In the genomic region with DNA sequence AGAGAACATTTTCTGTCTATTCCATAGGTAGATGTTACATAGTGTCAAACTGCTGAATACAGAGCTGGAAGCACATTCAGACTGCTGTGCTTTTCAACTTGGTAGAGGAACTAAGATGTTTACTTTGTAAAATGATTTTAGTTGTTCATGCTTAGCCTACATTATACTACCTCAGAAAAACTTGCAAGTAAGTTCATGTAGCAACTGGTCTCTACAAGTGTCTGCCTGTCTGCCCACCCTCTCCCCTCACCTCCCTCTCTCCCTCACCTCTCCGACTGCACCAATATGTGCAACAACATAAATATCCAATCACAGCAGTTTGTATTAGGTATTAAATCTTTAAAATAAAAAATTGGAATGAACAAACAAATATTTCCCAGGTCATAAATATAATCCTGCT, we compare ENCODE assay signal across 27 cellular contexts.
"Had no signal": no experiment of that assay in that cellular context is flagged by ENCODE, and none has a peak within 500 bp of the region (broad histone marks: within the 10 kb centered on the region; RNA-seq: fewer than 3 reads in every experiment).

No MANE protein-coding gene starts in this region.

- H3K4me3 ChIP-seq: adrenal gland, ascending aorta, breast epithelium, coronary artery, dorsolateral prefrontal cortex, esophagus muscularis mucosa, gastroesophageal sphincter, heart right ventricle, hepatocyte had no signal

- H3K27ac ChIP-seq: adrenal gland, ascending aorta, breast epithelium, coronary artery, dorsolateral prefrontal cortex, esophagus muscularis mucosa, gastroesophageal sphincter, heart right ventricle, hepatocyte had no signal

- H3K36me3 ChIP-seq: adrenal gland, breast epithelium, esophagus muscularis mucosa, heart right ventricle had no signal

- H3K9me3 ChIP-seq: adrenal gland, ascending aorta, breast epithelium, esophagus muscularis mucosa, gastroesophageal sphincter, heart right ventricle had no signal

- ATAC-seq: activated CD4-positive, alpha-beta T cell treated with anti-CD3 and anti-CD28 coated beads for 36 hours; activated CD8-positive, alpha-beta memory T cell treated with anti-CD3 and anti-CD28 coated beads, Interleukin-2, amount 10 ng/mL, durations not matched to agents 7 days and 5 days; activated CD8-positive, alpha-beta T cell treated with anti-CD3 and anti-CD28 coated beads, Interleukin-2, amount 10 ng/mL, durations not matched to agents 7 days and 5 days; activated naive CD8-positive, alpha-beta T cell treated with anti-CD3 and anti-CD28 coated beads, Interleukin-2, amount 50 U/mL, for 24 hours; gastroesophageal sphincter; heart right ventricle had no signal

- DNase-seq: activated CD4-positive, alpha-beta memory T cell treated with anti-CD3 and anti-CD28 coated beads for 36 hours; activated CD4-positive, alpha-beta T cell treated with anti-CD3 and anti-CD28 coated beads for 36 hours; activated CD4-positive, CD25-positive, alpha-beta regulatory T cell; activated CD4-positive, CD25-positive, alpha-beta regulatory T cell treated with anti-CD3 and anti-CD28 coated beads, Interleukin-2, amount 50 U/mL, for 72 hours; activated CD8-positive, alpha-beta memory T cell treated with anti-CD3 and anti-CD28 coated beads, Interleukin-2, amount 10 ng/mL, durations not matched to agents 7 days and 5 days; activated CD8-positive, alpha-beta memory T cell treated with anti-CD3 and anti-CD28 coated beads, Interleukin-2, amount 50 U/mL, for 4 hours; activated CD8-positive, alpha-beta T cell treated with anti-CD3 and anti-CD28 coated beads, Interleukin-2, amount 10 ng/mL, durations not matched to agents 7 days and 5 days; activated effector memory CD4-positive, alpha-beta T cell treated with anti-CD3 and anti-CD28 coated beads, Interleukin-2, amount 50 U/mL, for 16 hours; activated naive CD4-positive, alpha-beta T cell treated with anti-CD3 and anti-CD28 coated beads for 36 hours; activated naive CD8-positive, alpha-beta T cell treated with anti-CD3 and anti-CD28 coated beads for 36 hours; activated naive CD8-positive, alpha-beta T cell treated with anti-CD3 and anti-CD28 coated beads, Interleukin-2, amount 50 U/mL, for 24 hours; activated T-cell treated with anti-CD3 and anti-CD28 coated beads, Interleukin-2, amount 50 U/mL, for 1 hour; activated T-cell treated with anti-CD3 and anti-CD28 coated beads, Interleukin-2, amount 50 U/mL, for 48 hours; adrenal gland; dorsolateral prefrontal cortex; effector memory CD4-positive, alpha-beta T cell; endodermal cell; erythroblast; foreskin melanocyte; heart right ventricle; T-helper 2 cell had no signal

- H3K4me1 ChIP-seq: adrenal gland, ascending aorta, breast epithelium, esophagus muscularis mucosa, gastroesophageal sphincter, heart right ventricle had no signal
